ENCODE assay signal across 33 cellular contexts in genomic region chr9:122144006-122144405, GRCh38. TPM values are rescaled to one million over a fixed set of nuclear protein-coding genes. Genes with fewer than 3 reads are reported as not detected.
"Had no signal": no experiment of that assay in that cellular context is flagged by ENCODE, and none has a peak within 500 bp of the region (broad histone marks: within the 10 kb centered on the region; RNA-seq: fewer than 3 reads in every experiment).

No MANE protein-coding gene starts in this region.

- H3K9me3 ChIP-seq: adrenal gland, body of pancreas, esophagus muscularis mucosa, heart left ventricle, neutrophil, thyroid gland, upper lobe of left lung had no signal

- ATAC-seq: body of pancreas; effector memory CD8-positive, alpha-beta T cell; foreskin keratinocyte; left lobe of liver; sciatic nerve; stimulated activated memory B cell treated with anti-CD40 and anti-IgM and Interleukin-4, amounts not matched to agents 10 μg/mL and 1 μg/mL and 100 μg/mL, for 72 hours; stimulated activated naive CD8-positive, alpha-beta T cell treated with anti-CD3 and anti-CD28 coated beads, Interleukin-15, amount 100 ng/mL, for 72 hours had no signal

- H3K27me3 ChIP-seq: adrenal gland, body of pancreas, cardiac muscle cell, esophagus muscularis mucosa, foreskin keratinocyte, heart left ventricle, neutrophil, thyroid gland, upper lobe of left lung had no signal

- H3K4me1 ChIP-seq: adrenal gland, body of pancreas, foreskin keratinocyte, thyroid gland had no signal

- H3K27ac Mint-ChIP-seq: activated naive CD4-positive, alpha-beta T cell treated with anti-CD3 and anti-CD28 coated beads for 36 hours; activated naive CD8-positive, alpha-beta T cell treated with anti-CD3 and anti-CD28 coated beads for 36 hours; effector memory CD8-positive, alpha-beta T cell; nephron progenitor cell; stimulated activated memory B cell treated with anti-CD40 and anti-IgM and Interleukin-4, amounts not matched to agents 10 μg/mL and 1 μg/mL and 100 μg/mL, for 72 hours had no signal

- H3K27me3 Mint-ChIP-seq: activated naive CD8-positive, alpha-beta T cell treated with anti-CD3 and anti-CD28 coated beads for 36 hours; effector memory CD8-positive, alpha-beta T cell; stimulated activated memory B cell treated with anti-CD40 and anti-IgM and Interleukin-4, amounts not matched to agents 10 μg/mL and 1 μg/mL and 100 μg/mL, for 72 hours; stimulated activated naive CD8-positive, alpha-beta T cell treated with anti-CD3 and anti-CD28 coated beads, Interleukin-15, amount 100 ng/mL, for 72 hours had no signal

- H3K27ac ChIP-seq: body of pancreas, cardiac muscle cell, esophagus muscularis mucosa, foreskin keratinocyte, neutrophil, thyroid gland, VCaP had no signal

- H3K9me3 Mint-ChIP-seq: activated naive CD4-positive, alpha-beta T cell treated with anti-CD3 and anti-CD28 coated beads for 36 hours; activated naive CD8-positive, alpha-beta T cell treated with anti-CD3 and anti-CD28 coated beads for 36 hours; effector memory CD8-positive, alpha-beta T cell; nephron progenitor cell; stimulated activated memory B cell treated with anti-CD40 and anti-IgM and Interleukin-4, amounts not matched to agents 10 μg/mL and 1 μg/mL and 100 μg/mL, for 72 hours; stimulated activated naive CD8-positive, alpha-beta T cell treated with anti-CD3 and anti-CD28 coated beads, Interleukin-15, amount 100 ng/mL, for 72 hours had no signal

- H3K4me3 ChIP-seq: adrenal gland, body of pancreas, cardiac muscle cell, esophagus muscularis mucosa, heart left ventricle, lung, thyroid gland, upper lobe of left lung had no signal

- H3K4me1 Mint-ChIP-seq: nephron progenitor cell; stimulated activated memory B cell treated with anti-CD40 and anti-IgM and Interleukin-4, amounts not matched to agents 10 μg/mL and 1 μg/mL and 100 μg/mL, for 72 hours; stimulated activated naive CD8-positive, alpha-beta T cell treated with anti-CD3 and anti-CD28 coated beads, Interleukin-15, amount 100 ng/mL, for 72 hours had no signal

- H3K4me3 Mint-ChIP-seq: activated naive CD4-positive, alpha-beta T cell treated with anti-CD3 and anti-CD28 coated beads for 36 hours; activated naive CD8-positive, alpha-beta T cell treated with anti-CD3 and anti-CD28 coated beads for 36 hours; effector memory CD8-positive, alpha-beta T cell; nephron progenitor cell; stimulated activated memory B cell treated with anti-CD40 and anti-IgM and Interleukin-4, amounts not matched to agents 10 μg/mL and 1 μg/mL and 100 μg/mL, for 72 hours; stimulated activated naive CD8-positive, alpha-beta T cell treated with anti-CD3 and anti-CD28 coated beads, Interleukin-15, amount 100 ng/mL, for 72 hours had no signal

- DNase-seq: activated CD4-positive, alpha-beta T cell treated with anti-CD3 and anti-CD28 coated beads for 4 hours; activated CD4-positive, alpha-beta T cell treated with anti-CD3 and anti-CD28 coated beads, Interleukin-2, amount 50 U/mL, for 4 hours; activated CD8-positive, alpha-beta memory T cell treated with anti-CD3 and anti-CD28 coated beads for 24 hours; activated effector memory CD4-positive, alpha-beta T cell treated with anti-CD3 and anti-CD28 coated beads, Interleukin-2, amount 50 U/mL, for 16 hours; activated naive CD4-positive, alpha-beta T cell treated with anti-CD3 and anti-CD28 coated beads for 36 hours; activated naive CD8-positive, alpha-beta T cell treated with anti-CD3 and anti-CD28 coated beads for 36 hours; adrenal gland; aorta; body of pancreas; cortex of kidney; effector memory CD8-positive, alpha-beta T cell; foreskin keratinocyte; heart left ventricle; mesendoderm; nephron progenitor cell; small intestine; stimulated activated CD4-positive, alpha-beta T cell treated with anti-CD3 and anti-CD28 coated beads, Interleukin-4, amount 100 ng/mL, for 24 hours; stimulated activated naive CD8-positive, alpha-beta T cell treated with anti-CD3 and anti-CD28 coated beads, Interleukin-15, amount 100 ng/mL, for 72 hours; thyroid gland; upper lobe of left lung had no signal

RNA-seq across cellular contexts. Expression of gene MORN5, which starts 15.7 kb away (rescaled TPM):
- total RNA-seq: activated naive CD4-positive, alpha-beta T cell treated with anti-CD3 and anti-CD28 coated beads for 36 hours; activated naive CD8-positive, alpha-beta T cell treated with anti-CD3 and anti-CD28 coated beads for 36 hours; aorta; body of pancreas; cardiac muscle cell; chondrocyte; foreskin keratinocyte; heart left ventricle; kidney epithelial cell; left lobe of liver; mononuclear cell; osteocyte; sciatic nerve; T-helper 1 cell treated with Interleukin-12 subunit alpha and Interleukin-12 subunit beta and Interleukin-4 antibody, amounts not matched to agents 30 ng/mL and 1 ng/mL, for 36 hours; thyroid gland had no signal
- polyA plus RNA-seq: aorta, cardiac muscle cell, foreskin keratinocyte, heart left ventricle, small intestine had no signal
